In the genomic region with DNA sequence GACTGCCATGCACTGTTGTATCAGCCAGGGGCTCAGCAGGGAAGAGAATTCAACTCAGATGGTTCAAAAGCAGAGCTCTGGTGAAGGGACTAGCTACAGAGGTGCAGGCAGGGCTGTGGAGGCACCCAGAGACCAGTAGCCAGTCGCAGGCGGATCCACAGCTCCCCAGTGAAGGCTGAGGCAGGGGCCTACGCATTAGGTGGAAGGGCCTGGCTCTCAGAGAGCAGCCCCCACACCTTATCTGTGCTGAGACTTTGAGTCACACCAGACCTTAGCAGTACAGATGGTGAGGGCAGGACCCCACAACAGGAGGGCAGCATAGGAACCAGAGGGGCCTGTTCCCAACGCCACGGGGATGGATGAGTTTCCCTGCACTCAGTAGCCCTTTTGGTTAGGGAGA, we compare ENCODE assay signal across 1 cellular context.
TF ChIP-seq lines count a peak whose summit lies in the region.

No MANE protein-coding gene starts in this region.

TF ChIP-seq in GM12878, 131 proteins besides CTCF, POLR2A, EP300 and RAD21 (continued from another document):
- TF ChIP-seq, protein P1, sequence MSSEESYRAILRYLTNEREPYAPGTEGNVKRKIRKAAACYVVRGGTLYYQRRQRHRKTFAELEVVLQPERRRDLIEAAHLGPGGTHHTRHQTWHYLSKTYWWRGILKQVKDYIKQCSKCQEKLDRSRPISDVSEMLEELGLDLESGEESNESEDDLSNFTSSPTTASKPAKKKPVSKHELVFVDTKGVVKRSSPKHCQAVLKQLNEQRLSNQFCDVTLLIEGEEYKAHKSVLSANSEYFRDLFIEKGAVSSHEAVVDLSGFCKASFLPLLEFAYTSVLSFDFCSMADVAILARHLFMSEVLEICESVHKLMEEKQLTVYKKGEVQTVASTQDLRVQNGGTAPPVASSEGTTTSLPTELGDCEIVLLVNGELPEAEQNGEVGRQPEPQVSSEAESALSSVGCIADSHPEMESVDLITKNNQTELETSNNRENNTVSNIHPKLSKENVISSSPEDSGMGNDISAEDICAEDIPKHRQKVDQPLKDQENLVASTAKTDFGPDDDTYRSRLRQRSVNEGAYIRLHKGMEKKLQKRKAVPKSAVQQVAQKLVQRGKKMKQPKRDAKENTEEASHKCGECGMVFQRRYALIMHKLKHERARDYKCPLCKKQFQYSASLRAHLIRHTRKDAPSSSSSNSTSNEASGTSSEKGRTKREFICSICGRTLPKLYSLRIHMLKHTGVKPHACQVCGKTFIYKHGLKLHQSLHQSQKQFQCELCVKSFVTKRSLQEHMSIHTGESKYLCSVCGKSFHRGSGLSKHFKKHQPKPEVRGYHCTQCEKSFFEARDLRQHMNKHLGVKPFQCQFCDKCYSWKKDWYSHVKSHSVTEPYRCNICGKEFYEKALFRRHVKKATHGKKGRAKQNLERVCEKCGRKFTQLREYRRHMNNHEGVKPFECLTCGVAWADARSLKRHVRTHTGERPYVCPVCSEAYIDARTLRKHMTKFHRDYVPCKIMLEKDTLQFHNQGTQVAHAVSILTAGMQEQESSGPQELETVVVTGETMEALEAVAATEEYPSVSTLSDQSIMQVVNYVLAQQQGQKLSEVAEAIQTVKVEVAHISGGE (CRISPR knock-in tag; IDR thresholded peaks at IDR 0.05), result no peak
- TF ChIP-seq SP1 (IDR thresholded peaks at IDR 0.05; ENCODE audit: low read depth, low read length) (no peak), STAT3 (IDR thresholded peaks at IDR 0.05; ENCODE audit: low read depth, low read length) (no peak), ZZZ3 (IDR thresholded peaks at IDR 0.05; ENCODE audit: control insufficient read depth, insufficient read length, low read depth) (no peak), IRF4 (IDR thresholded peaks at IDR 0.05; ENCODE audit: low read depth, low read length) (no peak), SUPT20H (IDR thresholded peaks at IDR 0.05; ENCODE audit: borderline replicate concordance, control insufficient read depth, low read depth, low read length) (no peak), TCF7 (IDR thresholded peaks at IDR 0.05; ENCODE audit: borderline replicate concordance) (no peak), NR2F1 (conservative IDR thresholded peaks at IDR 0.05) (no peak), SMARCA5 (IDR thresholded peaks at IDR 0.05) (no peak), CHD1 (IDR thresholded peaks at IDR 0.05; ENCODE audit: low read depth, low read length) (no peak), BRCA1 (IDR thresholded peaks at IDR 0.05; ENCODE audit: low read depth, low read length) (no peak), MYC (IDR thresholded peaks at IDR 0.05; ENCODE audit: insufficient read depth, insufficient read length, insufficient replicate concordance, low read length, severe bottlenecking) (no peak), KDM1A (IDR thresholded peaks at IDR 0.05; ENCODE audit: borderline replicate concordance) (no peak), ZBED1 (IDR thresholded peaks at IDR 0.05; ENCODE audit: borderline replicate concordance) (no peak)
- TF ChIP-seq, protein P2, sequence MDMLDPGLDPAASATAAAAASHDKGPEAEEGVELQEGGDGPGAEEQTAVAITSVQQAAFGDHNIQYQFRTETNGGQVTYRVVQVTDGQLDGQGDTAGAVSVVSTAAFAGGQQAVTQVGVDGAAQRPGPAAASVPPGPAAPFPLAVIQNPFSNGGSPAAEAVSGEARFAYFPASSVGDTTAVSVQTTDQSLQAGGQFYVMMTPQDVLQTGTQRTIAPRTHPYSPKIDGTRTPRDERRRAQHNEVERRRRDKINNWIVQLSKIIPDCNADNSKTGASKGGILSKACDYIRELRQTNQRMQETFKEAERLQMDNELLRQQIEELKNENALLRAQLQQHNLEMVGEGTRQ (IDR thresholded peaks at IDR 0.05; ENCODE audit: borderline replicate concordance, low read depth, low read length), result no peak
- TF ChIP-seq, protein P3, sequence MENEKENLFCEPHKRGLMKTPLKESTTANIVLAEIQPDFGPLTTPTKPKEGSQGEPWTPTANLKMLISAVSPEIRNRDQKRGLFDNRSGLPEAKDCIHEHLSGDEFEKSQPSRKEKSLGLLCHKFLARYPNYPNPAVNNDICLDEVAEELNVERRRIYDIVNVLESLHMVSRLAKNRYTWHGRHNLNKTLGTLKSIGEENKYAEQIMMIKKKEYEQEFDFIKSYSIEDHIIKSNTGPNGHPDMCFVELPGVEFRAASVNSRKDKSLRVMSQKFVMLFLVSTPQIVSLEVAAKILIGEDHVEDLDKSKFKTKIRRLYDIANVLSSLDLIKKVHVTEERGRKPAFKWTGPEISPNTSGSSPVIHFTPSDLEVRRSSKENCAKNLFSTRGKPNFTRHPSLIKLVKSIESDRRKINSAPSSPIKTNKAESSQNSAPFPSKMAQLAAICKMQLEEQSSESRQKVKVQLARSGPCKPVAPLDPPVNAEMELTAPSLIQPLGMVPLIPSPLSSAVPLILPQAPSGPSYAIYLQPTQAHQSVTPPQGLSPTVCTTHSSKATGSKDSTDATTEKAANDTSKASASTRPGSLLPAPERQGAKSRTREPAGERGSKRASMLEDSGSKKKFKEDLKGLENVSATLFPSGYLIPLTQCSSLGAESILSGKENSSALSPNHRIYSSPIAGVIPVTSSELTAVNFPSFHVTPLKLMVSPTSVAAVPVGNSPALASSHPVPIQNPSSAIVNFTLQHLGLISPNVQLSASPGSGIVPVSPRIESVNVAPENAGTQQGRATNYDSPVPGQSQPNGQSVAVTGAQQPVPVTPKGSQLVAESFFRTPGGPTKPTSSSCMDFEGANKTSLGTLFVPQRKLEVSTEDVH (IDR thresholded peaks at IDR 0.05; ENCODE audit: low read depth, partially characterized antibody), result no peak
- TF ChIP-seq, protein P4, sequence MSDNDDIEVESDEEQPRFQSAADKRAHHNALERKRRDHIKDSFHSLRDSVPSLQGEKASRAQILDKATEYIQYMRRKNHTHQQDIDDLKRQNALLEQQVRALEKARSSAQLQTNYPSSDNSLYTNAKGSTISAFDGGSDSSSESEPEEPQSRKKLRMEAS (IDR thresholded peaks at IDR 0.05; ENCODE audit: low read depth, low read length), result no peak
- TF ChIP-seq, protein P5, sequence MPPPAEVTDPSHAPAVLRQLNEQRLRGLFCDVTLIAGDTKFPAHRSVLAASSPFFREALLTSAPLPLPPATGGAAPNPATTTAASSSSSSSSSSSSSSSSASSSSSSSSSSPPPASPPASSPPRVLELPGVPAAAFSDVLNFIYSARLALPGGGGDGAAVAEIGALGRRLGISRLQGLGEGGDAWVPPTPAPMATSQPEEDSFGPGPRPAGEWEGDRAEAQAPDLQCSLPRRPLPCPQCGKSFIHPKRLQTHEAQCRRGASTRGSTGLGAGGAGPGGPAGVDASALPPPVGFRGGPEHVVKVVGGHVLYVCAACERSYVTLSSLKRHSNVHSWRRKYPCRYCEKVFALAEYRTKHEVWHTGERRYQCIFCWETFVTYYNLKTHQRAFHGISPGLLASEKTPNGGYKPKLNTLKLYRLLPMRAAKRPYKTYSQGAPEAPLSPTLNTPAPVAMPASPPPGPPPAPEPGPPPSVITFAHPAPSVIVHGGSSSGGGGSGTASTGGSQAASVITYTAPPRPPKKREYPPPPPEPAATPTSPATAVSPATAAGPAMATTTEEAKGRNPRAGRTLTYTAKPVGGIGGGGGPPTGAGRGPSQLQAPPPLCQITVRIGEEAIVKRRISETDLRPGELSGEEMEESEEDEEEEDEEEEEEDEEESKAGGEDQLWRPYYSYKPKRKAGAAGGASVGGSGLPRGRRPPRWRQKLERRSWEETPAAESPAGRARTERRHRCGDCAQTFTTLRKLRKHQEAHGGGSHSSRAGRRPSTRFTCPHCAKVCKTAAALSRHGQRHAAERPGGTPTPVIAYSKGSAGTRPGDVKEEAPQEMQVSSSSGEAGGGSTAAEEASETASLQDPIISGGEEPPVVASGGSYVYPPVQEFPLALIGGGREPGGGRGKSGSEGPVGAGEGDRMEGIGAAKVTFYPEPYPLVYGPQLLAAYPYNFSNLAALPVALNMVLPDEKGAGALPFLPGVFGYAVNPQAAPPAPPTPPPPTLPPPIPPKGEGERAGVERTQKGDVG (CRISPR knock-in tag; IDR thresholded peaks at IDR 0.05), result no peak
